Comparison of ENCODE assay signal across 11 cellular contexts in genomic region chr1:224745924-224746323, GRCh38.
DNase-seq lines count a peak whose midpoint lies in the region; ATAC-seq and TF ChIP-seq lines count a peak whose summit lies in the region.
"Had no signal": no experiment of that assay in that cellular context is flagged by ENCODE, and none has a peak within 500 bp of the region (broad histone marks: within the 10 kb centered on the region; RNA-seq: fewer than 3 reads in every experiment).

No MANE protein-coding gene starts in this region.

- WGBS in testis, 2 donors = 90 to 92% methylated on average over 4 of the region's 4 CpGs

- intact Hi-C loops in Caco-2 (cut with micrococcal nuclease; ENCODE audit: unreplicated experiment) (no loop called here), testis (cut with DNase I; ENCODE audit: low total_unique reads) (no loop called here)

- no peaks in the 10 kb centered on the region for H3K4me1 ChIP-seq in Caco-2
- H3K4me1 ChIP-seq in testis = no peaks in the 10 kb centered on the region
- H3K4me1 ChIP-seq: esophagus squamous epithelium had no signal

- peaks cover 12% of the 10 kb centered on the region for H3K27me3 Mint-ChIP-seq in Caco-2 (ENCODE audit: insufficient read depth, unreplicated experiment)

- DNase-seq in Caco-2 (no peak), SIG-M5 treated with dmso at 0.1 percent for 504 hours (lab: John Stamatoyannopoulos, UW; ENCODE audit: unreplicated experiment) (no peak), testis (no peak), Kasumi-1 (lab: John Stamatoyannopoulos, UW) (no peak)
- DNase-seq: activated CD4-positive, alpha-beta T cell treated with anti-CD3 and anti-CD28 coated beads for 4 hours; esophagus squamous epithelium had no signal

- H3K27ac ChIP-seq in KOPT-K1 (ENCODE audit: low read depth, low read length, poor library complexity, severe bottlenecking) (peak overlapping the region; percentile 35), testis (no peak overlapping the region)
- H3K27ac ChIP-seq: esophagus squamous epithelium had no signal

- no peak for TF ChIP-seq POLR2A in testis (IDR thresholded peaks at IDR 0.05)

- POLR2A ChIA-PET in Caco-2 (lab: Charles Lee) = no interaction called here

- no peaks in the 10 kb centered on the region for H3K9me3 Mint-ChIP-seq in Caco-2 (ENCODE audit: unreplicated experiment)
- H3K9me3 Mint-ChIP-seq: activated naive CD4-positive, alpha-beta T cell treated with anti-CD3 and anti-CD28 coated beads, Interleukin-2, amount 50 U/mL, for 24 hours had no signal

- H3K27me3 ChIP-seq in Caco-2 (replicated peaks; ENCODE audit: control insufficient read depth, insufficient read depth, low read length) (no peaks in the 10 kb centered on the region), testis (no peaks in the 10 kb centered on the region)
- H3K27me3 ChIP-seq: esophagus squamous epithelium had no signal

- CTCF ChIA-PET in Caco-2 (lab: Charles Lee) = no interaction called here

- H3K4me3 ChIP-seq in Caco-2 (ENCODE audit: low read depth, low read length) = no peak overlapping the region
- no peak overlapping the region for H3K4me3 ChIP-seq in testis
- H3K4me3 ChIP-seq: esophagus squamous epithelium had no signal

- H3K36me3 Mint-ChIP-seq in Caco-2 (ENCODE audit: insufficient read depth, unreplicated experiment) = no peaks in the 10 kb centered on the region
- H3K36me3 Mint-ChIP-seq: activated naive CD4-positive, alpha-beta T cell treated with anti-CD3 and anti-CD28 coated beads, Interleukin-2, amount 50 U/mL, for 24 hours had no signal

- no peak overlapping the region for H3K4me3 Mint-ChIP-seq in Caco-2 (ENCODE audit: unreplicated experiment)
- H3K4me3 Mint-ChIP-seq: activated naive CD4-positive, alpha-beta T cell treated with anti-CD3 and anti-CD28 coated beads, Interleukin-2, amount 50 U/mL, for 24 hours had no signal

- TF ChIP-seq CTCF in Caco-2 (IDR thresholded peaks at IDR 0.05; ENCODE audit: insufficient read depth in 1 of 2, low read depth in 1 of 2, low read length in 1 of 2, severe bottlenecking in 1 of 2, unreplicated experiment in 1 of 2) (no peak), testis (IDR thresholded peaks at IDR 0.05) (no peak)

- H3K4me1 Mint-ChIP-seq in Caco-2 (ENCODE audit: low read depth, unreplicated experiment) = no peaks in the 10 kb centered on the region
- H3K4me1 Mint-ChIP-seq: activated naive CD4-positive, alpha-beta T cell treated with anti-CD3 and anti-CD28 coated beads, Interleukin-2, amount 50 U/mL, for 24 hours had no signal

- peak; percentile 55 for ATAC-seq in GM18499 (IDR thresholded peaks at IDR 0.05; ENCODE audit: insufficient read depth, unreplicated experiment)
- peak; percentile 52 for ATAC-seq in GM19397 (IDR thresholded peaks at IDR 0.05; ENCODE audit: unreplicated experiment)
- peak; percentile 53 for ATAC-seq in HG02852 (IDR thresholded peaks at IDR 0.05; ENCODE audit: unreplicated experiment)

- no TSS peak for BruUV-seq in Caco-2 (replicated peaks; lab: Mats Ljungman, UMichigan)

- H3K36me3 ChIP-seq in KOPT-K1 (ENCODE audit: insufficient read depth, low read length) (no peaks in the 10 kb centered on the region), Caco-2 (ENCODE audit: control insufficient read depth, insufficient read depth, low read length) (no peaks in the 10 kb centered on the region), testis (ENCODE audit: low read depth, missing control alignments) (no peaks in the 10 kb centered on the region)
- H3K36me3 ChIP-seq: esophagus squamous epithelium had no signal

- H3K9me3 ChIP-seq in KOPT-K1 (ENCODE audit: insufficient read depth, low read length, poor library complexity, severe bottlenecking) (no peaks in the 10 kb centered on the region), Caco-2 (no peaks in the 10 kb centered on the region), testis (no peaks in the 10 kb centered on the region)
- H3K9me3 ChIP-seq: esophagus squamous epithelium had no signal

- H3K27ac Mint-ChIP-seq in Caco-2 (ENCODE audit: unreplicated experiment) = no peak overlapping the region
- H3K27ac Mint-ChIP-seq: activated naive CD4-positive, alpha-beta T cell treated with anti-CD3 and anti-CD28 coated beads, Interleukin-2, amount 50 U/mL, for 24 hours had no signal
